In the genomic region with DNA sequence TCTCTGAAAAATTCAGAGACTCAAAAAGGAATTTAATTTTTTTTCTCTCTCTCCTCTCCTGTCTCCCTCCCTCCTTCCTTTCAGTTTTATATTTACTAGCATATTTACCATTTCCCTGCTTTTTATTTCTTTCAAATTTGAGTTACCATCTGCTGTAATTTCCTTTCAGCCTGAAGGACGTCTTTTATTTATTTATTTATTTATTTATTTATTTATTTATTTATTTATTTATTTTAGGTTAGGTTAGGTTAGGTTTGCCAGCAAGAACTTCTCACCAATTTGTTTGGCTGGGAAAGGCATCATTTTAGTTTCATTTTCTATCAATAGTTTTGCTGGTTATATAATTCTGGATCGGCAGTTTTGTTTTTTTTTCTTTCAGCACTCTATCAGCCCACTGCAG, we compare ENCODE assay signal across 18 cellular contexts.
"Had no signal": no experiment of that assay in that cellular context is flagged by ENCODE, and none has a peak within 500 bp of the region (broad histone marks: within the 10 kb centered on the region; RNA-seq: fewer than 3 reads in every experiment).

No MANE protein-coding gene starts in this region.

- ATAC-seq: activated T-helper 17 cell treated with anti-CD3 and anti-CD28 coated beads, Interleukin-2, amount 50 U/mL, for 72 hours; effector memory CD8-positive, alpha-beta T cell; left lobe of liver; mucosa of descending colon; naive thymus-derived CD4-positive, alpha-beta T cell; stimulated activated memory B cell treated with anti-CD40 and anti-IgM and Interleukin-4, amounts not matched to agents 10 μg/mL and 1 μg/mL and 100 μg/mL, for 72 hours had no signal

- H3K4me1 ChIP-seq: ascending aorta, thyroid gland had no signal

- H3K27me3 ChIP-seq: ascending aorta, hepatocyte, thyroid gland had no signal

- H3K36me3 ChIP-seq: ascending aorta, thyroid gland had no signal

- DNase-seq: activated CD4-positive, alpha-beta T cell treated with anti-CD3 and anti-CD28 coated beads, Interleukin-2, amount 50 U/mL, for 4 hours; activated CD4-positive, CD25-positive, alpha-beta regulatory T cell treated with anti-CD3 and anti-CD28 coated beads, Interleukin-2, amount 50 U/mL, for 72 hours; activated naive CD4-positive, alpha-beta T cell treated with Interleukin-2 at 50 U/mL for 16 hours; activated T-cell treated with anti-CD3 and anti-CD28 coated beads for 4 hours; effector memory CD8-positive, alpha-beta T cell; mucosa of descending colon; naive thymus-derived CD4-positive, alpha-beta T cell; posterior cingulate gyrus; retina; thyroid gland had no signal

- H3K4me2 ChIP-seq: hepatocyte had no signal

- FAIRE-seq: bronchial epithelial cell, keratinocyte, urothelium cell line had no signal

- H3K4me3 ChIP-seq: ascending aorta, hepatocyte, mucosa of descending colon, thyroid gland had no signal

- H3K9me3 ChIP-seq: thyroid gland had no signal

- H3K27ac ChIP-seq: ascending aorta, hepatocyte, thyroid gland had no signal

- H2AFZ ChIP-seq: hepatocyte had no signal

- H3K79me2 ChIP-seq: hepatocyte had no signal
